Comparison of ENCODE assay signal across 9 cellular contexts in genomic region chr14:76644875-76645518, GRCh38.
DNase-seq lines count a peak whose midpoint lies in the region; ATAC-seq and TF ChIP-seq lines count a peak whose summit lies in the region.
"Had no signal": no experiment of that assay in that cellular context is flagged by ENCODE, and none has a peak within 500 bp of the region (broad histone marks: within the 10 kb centered on the region; RNA-seq: fewer than 3 reads in every experiment).

No MANE protein-coding gene starts in this region.

- peak overlapping the region; percentile 38 for H3K4me2 ChIP-seq in neural progenitor cell

- H2AFZ ChIP-seq in neural progenitor cell (replicated peaks): peak overlapping the region; percentile 26

- no peaks in the 10 kb centered on the region for H3K9me3 ChIP-seq in neural progenitor cell (ENCODE audit: low read depth)
- H3K9me3 ChIP-seq: Peyer's patch had no signal

- H3K27ac ChIP-seq in neural progenitor cell: no peak overlapping the region
- H3K27ac ChIP-seq: Peyer's patch had no signal

- H3K9ac ChIP-seq in neural progenitor cell: no peak overlapping the region

- H3K79me2 ChIP-seq in neural progenitor cell (ENCODE audit: low read depth): no peaks in the 10 kb centered on the region

- no peak overlapping the region for H3K4me3 Mint-ChIP-seq in neural progenitor cell

- ATAC-seq in GM21786 (IDR thresholded peaks at IDR 0.05; ENCODE audit: unreplicated experiment) (no peak), HG03457 (IDR thresholded peaks at IDR 0.05; ENCODE audit: unreplicated experiment) (no peak)

- DNase-seq in COLO668 (lab: John Stamatoyannopoulos, UW; ENCODE audit: unreplicated experiment): peak; percentile 75
- peak; percentile 8 for DNase-seq in GM19238 (ENCODE audit: insufficient read length, low spot score)
- peak; percentile 26 for DNase-seq in NCI-H460 (ENCODE audit: extremely low read depth, low read depth)
- peak; percentile 20 to 52 for DNase-seq in dermis microvascular lymphatic vessel endothelial cell (ENCODE audit: low read depth in 2 of 2)
- DNase-seq in neural progenitor cell (ENCODE audit: low spot score): peak; percentile 84
- DNase-seq in GOT3 (lab: John Stamatoyannopoulos, UW): no peak

- no peaks in the 10 kb centered on the region for H3K36me3 ChIP-seq in neural progenitor cell
- H3K36me3 ChIP-seq: Peyer's patch had no signal

- no peak overlapping the region for H3K27ac Mint-ChIP-seq in neural progenitor cell

- H4K20me1 ChIP-seq in neural progenitor cell (ENCODE audit: low read depth): no peaks in the 10 kb centered on the region

- H3F3A ChIP-seq in neural progenitor cell (ENCODE audit: low read depth): no peaks in the 10 kb centered on the region

- no peaks in the 10 kb centered on the region for H3K27me3 ChIP-seq in neural progenitor cell
- H3K27me3 ChIP-seq: Peyer's patch had no signal

- no peaks in the 10 kb centered on the region for H3K4me1 ChIP-seq in neural progenitor cell
- H3K4me1 ChIP-seq: Peyer's patch had no signal

- no peak overlapping the region for H3K4me3 ChIP-seq in neural progenitor cell
- H3K4me3 ChIP-seq: Peyer's patch had no signal

- peaks cover 28% of the 10 kb centered on the region for H3K4me1 Mint-ChIP-seq in neural progenitor cell

- H3K9me3 Mint-ChIP-seq in neural progenitor cell: no peaks in the 10 kb centered on the region

- H3K27me3 Mint-ChIP-seq in neural progenitor cell (ENCODE audit: insufficient read depth, low read depth): peaks cover 9% of the 10 kb centered on the region

- no peaks in the 10 kb centered on the region for H3K36me3 Mint-ChIP-seq in neural progenitor cell

- TF ChIP-seq CTCF in neural progenitor cell (IDR thresholded peaks at IDR 0.05): peak; percentile 89
